In genomic region chr7:155806096-155806871, GRCh38 we compare ENCODE assay signal across 11 cellular contexts. TPM values are rescaled to one million over a fixed set of nuclear protein-coding genes. Genes with fewer than 3 reads are reported as not detected.
A peak's percentile ranks its signal among the peaks of the same experiment; 100 is the strongest.
DNase-seq lines count a peak whose midpoint lies in the region; TF ChIP-seq lines count a peak whose summit lies in the region.
"Had no signal": no experiment of that assay in that cellular context is flagged by ENCODE, and none has a peak within 500 bp of the region (broad histone marks: within the 10 kb centered on the region; RNA-seq: fewer than 3 reads in every experiment).

No MANE protein-coding gene starts in this region.

- no peaks in the 10 kb centered on the region for H3K9me3 ChIP-seq in stomach

- intact Hi-C loops in stomach (cut with DNase I; ENCODE audit: low total_unique reads) (no loop called here), head of caudate nucleus (cut with DNase I) (no loop called here)

- 51 to 68% (median 63%) methylated on average over 44 to 47 of the region's 47 CpGs for WGBS in stomach, 5 donors

- peak overlapping the region; percentile 55 for H3K4me3 ChIP-seq in coronary artery
- peak overlapping the region; percentile 24 to 46 (median 37) for H3K4me3 ChIP-seq in stomach

- TF ChIP-seq POLR2A in stomach (IDR thresholded peaks at IDR 0.05) = no peak

- H3K4me3 Mint-ChIP-seq in IgD-negative memory B cell (peak overlapping the region in 3 of 4 donors; percentile 44 to 63 (median 51)), mesothelial cell of epicardium (peak overlapping the region; percentile 34)

- H3K27me3 Mint-ChIP-seq in IgD-negative memory B cell (peaks cover 47% of the 10 kb centered on the region), mesothelial cell of epicardium (ENCODE audit: low read depth) (peaks cover 83% of the 10 kb centered on the region)

- H3K27me3 ChIP-seq in stomach = peaks cover 40 to 100% (median 85%) of the 10 kb centered on the region in 3 donors

- TF ChIP-seq CTCF in coronary artery (IDR thresholded peaks at IDR 0.05) (no peak), mesothelial cell of epicardium (IDR thresholded peaks at IDR 0.05; ENCODE audit: unreplicated experiment) (no peak), stomach (IDR thresholded peaks at IDR 0.05) (no peak)

- no peaks in the 10 kb centered on the region for H3K36me3 ChIP-seq in stomach

- DNase-seq in coronary artery (ENCODE audit: low spot score) (no peak), mesothelial cell of epicardium (ENCODE audit: low spot score in 2 of 2, unreplicated experiment in 2 of 2) (no peak), stomach (no peak), head of caudate nucleus (no peak), occipital lobe (lab: John Stamatoyannopoulos, UW) (no peak), RPMI8226 (no peak), SHP77 (lab: John Stamatoyannopoulos, UW) (no peak)
- DNase-seq: NCI-H1436 treated with DMSO at 0.1 percent for 48 hours had no signal

- H3K36me3 Mint-ChIP-seq in IgD-negative memory B cell (no peaks in the 10 kb centered on the region), mesothelial cell of epicardium (no peaks in the 10 kb centered on the region)
- H3K36me3 Mint-ChIP-seq: activated naive CD8-positive, alpha-beta T cell had no signal

- H3K9me3 Mint-ChIP-seq in IgD-negative memory B cell = no peaks in the 10 kb centered on the region
- no peaks in the 10 kb centered on the region for H3K9me3 Mint-ChIP-seq in mesothelial cell of epicardium
- H3K9me3 Mint-ChIP-seq: activated CD4-positive, alpha-beta T cell treated with anti-CD3 and anti-CD28 coated beads, Interleukin-2, amount 10 ng/mL, durations not matched to agents 7 days and 5 days had no signal

- H3K4me1 Mint-ChIP-seq in IgD-negative memory B cell (peaks cover 6 to 9% (median 7%) of the 10 kb centered on the region in 3 donors), mesothelial cell of epicardium (peaks cover 31% of the 10 kb centered on the region)

- no peak for TF ChIP-seq EP300 in stomach (IDR thresholded peaks at IDR 0.05)

- H3K27ac Mint-ChIP-seq in IgD-negative memory B cell (peak overlapping the region in 2 of 3 donors; percentile 59 to 62), mesothelial cell of epicardium (no peak overlapping the region)
- H3K27ac Mint-ChIP-seq: activated CD4-positive, alpha-beta T cell treated with anti-CD3 and anti-CD28 coated beads, Interleukin-2, amount 10 ng/mL, durations not matched to agents 7 days and 5 days; activated naive CD8-positive, alpha-beta T cell had no signal

- H3K27ac ChIP-seq in coronary artery (no peak overlapping the region), stomach (peak overlapping the region in 1 of 5 donors; percentile 53)

- H3K4me1 ChIP-seq in stomach = peaks cover 71 to 87% (median 79%) of the 10 kb centered on the region in 4 donors

RNA-seq across cellular contexts. Expression of gene SHH, which starts 6.0 kb away (rescaled TPM):
- not detected for polyA plus RNA-seq in IgD-negative memory B cell
- 0.58 to 0.75 TPM (median 0.73 TPM) in 3 replicates for total RNA-seq in mesothelial cell of epicardium
- total RNA-seq in stomach = 10 to 100 TPM in 1 of 5 donors, 1 to 10 TPM in 1, under 1 TPM in 3; 0.29 to 11.0 (median 0.89) TPM
- 1 to 10 TPM; 1.9 to 3.5 (median 2.3) TPM for polyA plus RNA-seq in stomach
- 0.62 TPM for total RNA-seq in occipital lobe
- total RNA-seq: activated CD4-positive, alpha-beta T cell treated with anti-CD3 and anti-CD28 coated beads, Interleukin-2, amount 10 ng/mL, durations not matched to agents 7 days and 5 days had no signal
